ENCODE assay signal across 1 cellular context in the genomic region with DNA sequence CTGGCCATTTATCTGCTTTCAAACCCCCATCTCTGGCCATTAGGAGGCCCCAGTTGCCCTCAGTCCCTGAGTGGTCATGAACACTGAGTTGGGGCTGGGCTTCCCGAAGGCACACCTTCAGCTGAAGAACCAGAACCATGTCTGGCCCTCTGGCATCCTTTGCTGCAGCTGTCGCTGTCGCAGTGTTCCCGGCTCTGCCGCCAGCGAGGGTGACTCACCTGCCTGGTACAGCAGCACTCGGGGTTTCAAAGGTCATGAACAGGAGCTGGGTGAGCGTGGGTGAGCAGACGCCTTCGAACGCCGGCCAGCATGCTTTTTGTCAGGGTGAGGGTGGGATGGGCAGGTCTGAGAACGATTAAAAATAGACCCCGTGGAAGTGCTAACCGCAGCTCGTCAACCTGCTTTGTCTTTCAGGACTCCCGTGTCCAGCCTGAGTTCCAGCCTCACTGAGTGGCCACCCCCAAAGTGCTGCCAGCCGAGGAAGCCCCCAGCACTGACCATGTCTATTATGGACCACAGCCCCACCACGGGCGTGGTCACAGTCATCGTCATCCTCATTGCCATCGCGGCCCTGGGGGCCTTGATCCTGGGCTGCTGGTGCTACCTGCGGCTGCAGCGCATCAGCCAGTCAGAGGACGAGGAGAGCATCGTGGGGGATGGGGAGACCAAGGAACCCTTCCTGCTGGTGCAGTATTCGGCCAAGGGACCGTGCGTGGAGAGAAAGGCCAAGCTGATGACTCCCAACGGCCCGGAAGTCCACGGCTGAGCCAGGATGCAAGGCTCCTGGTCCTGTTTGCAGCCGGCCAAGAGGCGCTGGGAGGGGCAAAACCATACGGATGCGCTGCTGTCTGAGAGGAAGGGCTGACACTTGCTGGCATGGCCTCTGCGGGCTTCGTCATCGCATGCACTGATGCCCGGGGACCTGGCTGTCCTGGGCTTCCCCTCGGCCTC.
A peak's percentile ranks its signal among the peaks of the same experiment; 100 is the strongest.
TF ChIP-seq lines count a peak whose summit lies in the region.

No MANE protein-coding gene starts in this region.

TF ChIP-seq in HepG2, 621 proteins besides CTCF, POLR2A, EP300 and RAD21 (continued from another document and continues in another):
- TF ChIP-seq, protein P1, sequence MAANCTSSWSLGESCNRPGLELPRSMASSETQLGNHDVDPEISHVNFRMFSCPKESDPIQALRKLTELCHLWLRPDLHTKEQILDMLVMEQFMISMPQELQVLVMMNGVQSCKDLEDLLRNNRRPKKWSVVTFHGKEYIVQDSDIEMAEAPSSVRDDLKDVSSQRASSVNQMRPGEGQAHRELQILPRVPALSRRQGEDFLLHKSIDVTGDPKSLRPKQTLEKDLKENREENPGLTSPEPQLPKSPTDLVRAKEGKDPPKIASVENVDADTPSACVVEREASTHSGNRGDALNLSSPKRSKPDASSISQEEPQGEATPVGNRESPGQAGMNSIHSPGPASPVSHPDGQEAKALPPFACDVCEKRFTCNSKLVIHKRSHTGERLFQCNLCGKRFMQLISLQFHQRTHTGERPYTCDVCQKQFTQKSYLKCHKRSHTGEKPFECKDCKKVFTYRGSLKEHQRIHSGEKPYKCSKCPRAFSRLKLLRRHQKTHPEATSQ (CRISPR knock-in tag; IDR thresholded peaks at IDR 0.05; ENCODE audit: borderline replicate concordance), result peak; percentile 88
- peak; percentile 68 for TF ChIP-seq BHLHE40 (IDR thresholded peaks at IDR 0.05; ENCODE audit: low read length)
- TF ChIP-seq ZNF777 (CRISPR knock-in tag; IDR thresholded peaks at IDR 0.05), result no peak
- TF ChIP-seq ZSCAN25 (CRISPR knock-in tag; IDR thresholded peaks at IDR 0.05), result no peak
- TF ChIP-seq, protein P2, sequence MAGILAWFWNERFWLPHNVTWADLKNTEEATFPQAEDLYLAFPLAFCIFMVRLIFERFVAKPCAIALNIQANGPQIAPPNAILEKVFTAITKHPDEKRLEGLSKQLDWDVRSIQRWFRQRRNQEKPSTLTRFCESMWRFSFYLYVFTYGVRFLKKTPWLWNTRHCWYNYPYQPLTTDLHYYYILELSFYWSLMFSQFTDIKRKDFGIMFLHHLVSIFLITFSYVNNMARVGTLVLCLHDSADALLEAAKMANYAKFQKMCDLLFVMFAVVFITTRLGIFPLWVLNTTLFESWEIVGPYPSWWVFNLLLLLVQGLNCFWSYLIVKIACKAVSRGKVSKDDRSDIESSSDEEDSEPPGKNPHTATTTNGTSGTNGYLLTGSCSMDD (CRISPR knock-in tag; IDR thresholded peaks at IDR 0.05), result no peak
- TF ChIP-seq, protein P3, sequence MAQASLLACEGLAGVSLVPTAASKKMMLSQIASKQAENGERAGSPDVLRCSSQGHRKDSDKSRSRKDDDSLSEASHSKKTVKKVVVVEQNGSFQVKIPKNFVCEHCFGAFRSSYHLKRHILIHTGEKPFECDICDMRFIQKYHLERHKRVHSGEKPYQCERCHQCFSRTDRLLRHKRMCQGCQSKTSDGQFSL (CRISPR knock-in tag; IDR thresholded peaks at IDR 0.05), result no peak
- 0 out of 2 replicates have a peak, but pooled peaks have one; percentile 17 for TF ChIP-seq ETV5 (CRISPR knock-in tag; IDR thresholded peaks at IDR 0.05; ENCODE audit: borderline replicate concordance)
- no peak for TF ChIP-seq ZNF282 (IDR thresholded peaks at IDR 0.05; ENCODE audit: partially characterized antibody)
- 0 out of 2 replicates have a peak, but pooled peaks have one; percentile 35 for TF ChIP-seq REPIN1 (CRISPR knock-in tag; IDR thresholded peaks at IDR 0.05; ENCODE audit: borderline replicate concordance, low read depth)
- TF ChIP-seq JARID2 (CRISPR knock-in tag; IDR thresholded peaks at IDR 0.05; ENCODE audit: insufficient replicate concordance), result no peak
- peak; percentile 74 for TF ChIP-seq KMT2A (CRISPR knock-in tag; IDR thresholded peaks at IDR 0.05)
- no peak for TF ChIP-seq SMAD1 (CRISPR knock-in tag; IDR thresholded peaks at IDR 0.05; ENCODE audit: borderline replicate concordance, low read depth)
- peak; percentile 82 to 88 for TF ChIP-seq NR2F1 (CRISPR knock-in tag; IDR thresholded peaks at IDR 0.05)
- TF ChIP-seq, protein P4, sequence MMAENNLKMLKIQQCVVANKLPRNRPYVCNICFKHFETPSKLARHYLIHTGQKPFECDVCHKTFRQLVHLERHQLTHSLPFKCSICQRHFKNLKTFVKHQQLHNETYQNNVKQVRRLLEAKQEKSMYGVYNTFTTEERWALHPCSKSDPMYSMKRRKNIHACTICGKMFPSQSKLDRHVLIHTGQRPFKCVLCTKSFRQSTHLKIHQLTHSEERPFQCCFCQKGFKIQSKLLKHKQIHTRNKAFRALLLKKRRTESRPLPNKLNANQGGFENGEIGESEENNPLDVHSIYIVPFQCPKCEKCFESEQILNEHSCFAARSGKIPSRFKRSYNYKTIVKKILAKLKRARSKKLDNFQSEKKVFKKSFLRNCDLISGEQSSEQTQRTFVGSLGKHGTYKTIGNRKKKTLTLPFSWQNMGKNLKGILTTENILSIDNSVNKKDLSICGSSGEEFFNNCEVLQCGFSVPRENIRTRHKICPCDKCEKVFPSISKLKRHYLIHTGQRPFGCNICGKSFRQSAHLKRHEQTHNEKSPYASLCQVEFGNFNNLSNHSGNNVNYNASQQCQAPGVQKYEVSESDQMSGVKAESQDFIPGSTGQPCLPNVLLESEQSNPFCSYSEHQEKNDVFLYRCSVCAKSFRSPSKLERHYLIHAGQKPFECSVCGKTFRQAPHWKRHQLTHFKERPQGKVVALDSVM (CRISPR knock-in tag; IDR thresholded peaks at IDR 0.05), result no peak
- TF ChIP-seq REL (CRISPR knock-in tag; conservative IDR thresholded peaks at IDR 0.05), result no peak; the same call in 1 of the 2 replicates
- no peak for TF ChIP-seq PPARG (CRISPR knock-in tag; conservative IDR thresholded peaks at IDR 0.05)
- TF ChIP-seq PHF5A (CRISPR knock-in tag; IDR thresholded peaks at IDR 0.05; ENCODE audit: low read depth, unreplicated experiment), result no peak
- TF ChIP-seq ZNF879 (CRISPR knock-in tag; IDR thresholded peaks at IDR 0.05), result no peak
- no peak for TF ChIP-seq ZMYM2 (CRISPR knock-in tag; IDR thresholded peaks at IDR 0.05)
- TF ChIP-seq, protein P5, sequence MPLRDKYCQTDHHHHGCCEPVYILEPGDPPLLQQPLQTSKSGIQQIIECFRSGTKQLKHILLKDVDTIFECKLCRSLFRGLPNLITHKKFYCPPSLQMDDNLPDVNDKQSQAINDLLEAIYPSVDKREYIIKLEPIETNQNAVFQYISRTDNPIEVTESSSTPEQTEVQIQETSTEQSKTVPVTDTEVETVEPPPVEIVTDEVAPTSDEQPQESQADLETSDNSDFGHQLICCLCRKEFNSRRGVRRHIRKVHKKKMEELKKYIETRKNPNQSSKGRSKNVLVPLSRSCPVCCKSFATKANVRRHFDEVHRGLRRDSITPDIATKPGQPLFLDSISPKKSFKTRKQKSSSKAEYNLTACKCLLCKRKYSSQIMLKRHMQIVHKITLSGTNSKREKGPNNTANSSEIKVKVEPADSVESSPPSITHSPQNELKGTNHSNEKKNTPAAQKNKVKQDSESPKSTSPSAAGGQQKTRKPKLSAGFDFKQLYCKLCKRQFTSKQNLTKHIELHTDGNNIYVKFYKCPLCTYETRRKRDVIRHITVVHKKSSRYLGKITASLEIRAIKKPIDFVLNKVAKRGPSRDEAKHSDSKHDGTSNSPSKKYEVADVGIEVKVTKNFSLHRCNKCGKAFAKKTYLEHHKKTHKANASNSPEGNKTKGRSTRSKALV (CRISPR knock-in tag; IDR thresholded peaks at IDR 0.05), result peak; percentile 24; the same call in 1 of the 2 replicates
- peak; percentile 23; the same call in 1 of the 2 replicates for TF ChIP-seq ZNF160 (CRISPR knock-in tag; IDR thresholded peaks at IDR 0.05)
- TF ChIP-seq YY1 (IDR thresholded peaks at IDR 0.05; ENCODE audit: insufficient read depth, insufficient replicate concordance, low read depth, low read length), result no peak
- TF ChIP-seq ZBTB34 (CRISPR knock-in tag; IDR thresholded peaks at IDR 0.05), result 0 out of 2 replicates have a peak, but pooled peaks have one; percentile 76
- no peak for TF ChIP-seq KIAA2018 (CRISPR knock-in tag; IDR thresholded peaks at IDR 0.05; ENCODE audit: borderline replicate concordance)
- no peak for TF ChIP-seq ZFP62 (CRISPR knock-in tag; IDR thresholded peaks at IDR 0.05)
- peak; percentile 17; the same call in 1 of the 2 replicates for TF ChIP-seq ZNF652 (CRISPR knock-in tag; IDR thresholded peaks at IDR 0.05; ENCODE audit: borderline replicate concordance, low read depth)
- TF ChIP-seq HMG20A (CRISPR knock-in tag; IDR thresholded peaks at IDR 0.05; ENCODE audit: borderline replicate concordance), result 0 out of 2 replicates have a peak, but pooled peaks have one; percentile 26
- TF ChIP-seq GZF1 (CRISPR knock-in tag; IDR thresholded peaks at IDR 0.05), result no peak
- TF ChIP-seq JDP2 (CRISPR knock-in tag; IDR thresholded peaks at IDR 0.05; ENCODE audit: borderline replicate concordance), result no peak
- TF ChIP-seq ZNF501 (CRISPR knock-in tag; IDR thresholded peaks at IDR 0.05), result peak; percentile 88
- no peak for TF ChIP-seq NFRKB (IDR thresholded peaks at IDR 0.05)
- no peak for TF ChIP-seq ZSCAN12 (CRISPR knock-in tag; IDR thresholded peaks at IDR 0.05)
- TF ChIP-seq ZFP36 (IDR thresholded peaks at IDR 0.05; ENCODE audit: borderline replicate concordance, low read depth, low read length, partially characterized antibody), result no peak
- no peak for TF ChIP-seq TOE1 (CRISPR knock-in tag; IDR thresholded peaks at IDR 0.05)
- TF ChIP-seq ZNF292 (CRISPR knock-in tag; IDR thresholded peaks at IDR 0.05; ENCODE audit: borderline replicate concordance, low read depth), result peak; percentile 97
- TF ChIP-seq ARNT (IDR thresholded peaks at IDR 0.05), result no peak
- peak; percentile 32 for TF ChIP-seq PATZ1 (CRISPR knock-in tag; IDR thresholded peaks at IDR 0.05)
- peak; percentile 88 for TF ChIP-seq SAP130 (CRISPR knock-in tag; IDR thresholded peaks at IDR 0.05; ENCODE audit: low read depth)
- TF ChIP-seq KLF11 (CRISPR knock-in tag; IDR thresholded peaks at IDR 0.05), result 0 out of 2 replicates have a peak, but pooled peaks have one; percentile 40
- TF ChIP-seq MATR3 (CRISPR knock-in tag; IDR thresholded peaks at IDR 0.05), result no peak
